Comparison of ENCODE assay signal across 17 cellular contexts in the genomic region with DNA sequence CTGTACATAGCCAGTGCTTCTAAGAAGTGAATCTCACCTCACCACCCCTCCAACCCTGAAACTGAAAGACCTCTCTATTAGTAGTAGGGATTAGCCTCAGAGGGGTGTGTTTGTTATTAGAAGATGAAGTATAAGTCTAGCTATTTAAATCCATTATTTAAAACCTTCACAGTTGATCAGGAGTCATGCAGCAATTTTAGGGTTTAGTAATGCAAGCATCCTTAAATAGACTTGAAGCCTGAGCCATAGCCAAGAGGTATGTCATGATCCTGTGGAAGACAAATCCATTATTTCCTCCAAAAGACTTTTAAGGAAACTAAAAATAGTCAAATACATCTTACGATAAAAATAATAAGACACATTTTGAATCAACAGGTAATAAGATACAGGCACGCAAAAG.
DNase-seq lines count a peak whose midpoint lies in the region; TF ChIP-seq lines count a peak whose summit lies in the region.
"Had no signal": no experiment of that assay in that cellular context is flagged by ENCODE, and none has a peak within 500 bp of the region (broad histone marks: within the 10 kb centered on the region; RNA-seq: fewer than 3 reads in every experiment).

No MANE protein-coding gene starts in this region.

- peak overlapping the region; percentile 86 for H3K27ac Mint-ChIP-seq in osteocyte (ENCODE audit: unreplicated experiment)
- H3K27ac Mint-ChIP-seq: CD4-positive, alpha-beta T cell; H9 had no signal

- no peak overlapping the region for H3K4me3 ChIP-seq in hepatocyte
- no peak overlapping the region for H3K4me3 ChIP-seq in uterus
- no peak overlapping the region for H3K4me3 ChIP-seq in lower leg skin (ENCODE audit: low read depth, poor library complexity, severe bottlenecking)
- no peak overlapping the region for H3K4me3 ChIP-seq in WERI-Rb-1 (ENCODE audit: low read depth, low read length)

- H3K27ac ChIP-seq in hepatocyte (peak overlapping the region; percentile 60), uterus (peak overlapping the region; percentile 3 to 42), WERI-Rb-1 (no peak overlapping the region)
- H3K27ac ChIP-seq: 22Rv1 had no signal

- no peaks in the 10 kb centered on the region for H3K9me3 Mint-ChIP-seq in osteocyte (ENCODE audit: unreplicated experiment)
- H3K9me3 Mint-ChIP-seq: CD4-positive, alpha-beta T cell had no signal

- intact Hi-C loops in uterus (cut with DNase I; ENCODE audit: low total_unique reads) (no loop called here), lower leg skin (cut with DNase I; ENCODE audit: low total_unique reads) (no loop called here)

- H3K4me1 Mint-ChIP-seq in osteocyte (ENCODE audit: unreplicated experiment) = peaks cover 48% of the 10 kb centered on the region

- TF ChIP-seq POLR2A in uterus (IDR thresholded peaks at IDR 0.05) (no peak), lower leg skin (IDR thresholded peaks at IDR 0.05) (no peak)

- no peaks in the 10 kb centered on the region for H3K9me2 ChIP-seq in hepatocyte (replicated peaks; ENCODE audit: insufficient read depth)

- DNase-seq in NCI-H82 (lab: John Stamatoyannopoulos, UW) = peak; percentile 3
- no peak for DNase-seq in NCI-H82 treated with DMSO at 0.1 percent for 48 hours (lab: John Stamatoyannopoulos, UW; ENCODE audit: unreplicated experiment)
- no peak for DNase-seq in hepatocyte (ENCODE audit: low spot score)
- DNase-seq in osteocyte (ENCODE audit: extremely low spot score, unreplicated experiment) = no peak
- DNase-seq in uterus = no peak
- no peak for DNase-seq in lower leg skin (ENCODE audit: low spot score in 2 of 2)
- no peak for DNase-seq in WERI-Rb-1
- no peak for DNase-seq in NCI-H2171 treated with DMSO at 0.1 percent for 48 hours (lab: John Stamatoyannopoulos, UW)
- DNase-seq: BE2C; CD4-positive, alpha-beta T cell; H9; NCI-H1105 treated with DMSO at 0.1 percent for 48 hours; NCI-H187; NCI-H345; NCI-H526; PC-3 had no signal

- H3K36me3 ChIP-seq in hepatocyte (replicated peaks; ENCODE audit: insufficient read depth, low read depth) = no peaks in the 10 kb centered on the region
- no peaks in the 10 kb centered on the region for H3K36me3 ChIP-seq in uterus
- H3K36me3 ChIP-seq in WERI-Rb-1 = no peaks in the 10 kb centered on the region
- H3K36me3 ChIP-seq: BE2C had no signal

- no peaks in the 10 kb centered on the region for H3K79me2 ChIP-seq in hepatocyte

- H3K36me3 Mint-ChIP-seq in osteocyte (ENCODE audit: unreplicated experiment) = peaks cover 2% of the 10 kb centered on the region

- no peak for TF ChIP-seq CTCF in hepatocyte (IDR thresholded peaks at IDR 0.05; ENCODE audit: poor library complexity)
- no peak for TF ChIP-seq CTCF in osteocyte (IDR thresholded peaks at IDR 0.05)
- no peak for TF ChIP-seq CTCF in uterus (IDR thresholded peaks at IDR 0.05)
- TF ChIP-seq CTCF in lower leg skin (IDR thresholded peaks at IDR 0.05) = no peak
- TF ChIP-seq CTCF in WERI-Rb-1 (IDR thresholded peaks at IDR 0.05; ENCODE audit: low read depth, low read length) = no peak

- no peaks in the 10 kb centered on the region for H3K4me1 ChIP-seq in hepatocyte (ENCODE audit: insufficient read depth)
- H3K4me1 ChIP-seq in uterus = no peaks in the 10 kb centered on the region
- H3K4me1 ChIP-seq: BE2C had no signal

- no peaks in the 10 kb centered on the region for H4K20me1 ChIP-seq in hepatocyte (ENCODE audit: insufficient read depth, poor library complexity, severe bottlenecking)

- H3K27me3 Mint-ChIP-seq in osteocyte (ENCODE audit: unreplicated experiment) = no peaks in the 10 kb centered on the region
- H3K27me3 Mint-ChIP-seq: CD4-positive, alpha-beta T cell had no signal

- WGBS in hepatocyte (ENCODE audit: low lambda C conversion rate, missing lambda C conversion rate) = 98% methylated on average over 2 of the region's 2 CpGs
- 73 to 75% methylated on average over 2 of the region's 2 CpGs for WGBS in lower leg skin, 2 donors

- no peak overlapping the region for H3K4me3 Mint-ChIP-seq in osteocyte (ENCODE audit: unreplicated experiment)
- H3K4me3 Mint-ChIP-seq: CD4-positive, alpha-beta T cell; H9 had no signal

- H3K4me2 ChIP-seq in hepatocyte = no peak overlapping the region

- H2AFZ ChIP-seq in hepatocyte = no peak overlapping the region

- H3K9me3 ChIP-seq in hepatocyte (ENCODE audit: low read depth) (no peaks in the 10 kb centered on the region), uterus (no peaks in the 10 kb centered on the region), WERI-Rb-1 (ENCODE audit: severe bottlenecking) (no peaks in the 10 kb centered on the region)
- H3K9me3 ChIP-seq: BE2C had no signal

- no peaks in the 10 kb centered on the region for H3K27me3 ChIP-seq in hepatocyte
- H3K27me3 ChIP-seq in uterus = no peaks in the 10 kb centered on the region
- no peaks in the 10 kb centered on the region for H3K27me3 ChIP-seq in WERI-Rb-1 (ENCODE audit: insufficient read depth, low read depth, severe bottlenecking)
- H3K27me3 ChIP-seq: BE2C had no signal
